17 cellular contexts compared by ENCODE assay signal in the genomic region with DNA sequence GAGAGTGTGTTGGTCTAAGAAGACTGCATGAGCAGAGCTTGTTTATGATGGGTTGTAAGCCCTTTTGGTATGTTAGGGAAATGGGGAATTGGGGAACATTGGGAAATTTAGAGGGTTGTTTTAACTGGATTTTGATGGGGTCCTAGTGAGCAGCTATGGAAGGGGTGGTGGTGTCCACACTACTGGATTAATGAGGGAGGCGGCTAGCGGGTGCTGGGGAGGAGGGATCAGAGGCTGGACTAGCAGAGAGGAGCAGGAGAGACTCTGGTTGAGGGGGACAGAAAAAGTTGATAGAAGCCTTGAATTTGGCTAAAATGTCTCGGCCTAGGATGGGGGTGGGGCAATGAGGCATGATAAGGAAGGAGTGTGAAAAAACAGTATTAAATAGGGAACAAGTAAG.
DNase-seq lines count a peak whose midpoint lies in the region; ATAC-seq and TF ChIP-seq lines count a peak whose summit lies in the region.
"Had no signal": no experiment of that assay in that cellular context is flagged by ENCODE, and none has a peak within 500 bp of the region (broad histone marks: within the 10 kb centered on the region; RNA-seq: fewer than 3 reads in every experiment).

No MANE protein-coding gene starts in this region.

- peak overlapping the region; percentile 61 for H3K4me2 ChIP-seq in BLaER1
- H3K4me2 ChIP-seq: A549 had no signal

- no peak overlapping the region for H3K4me3 ChIP-seq in BLaER1
- H3K4me3 ChIP-seq in WERI-Rb-1 (ENCODE audit: low read depth, low read length), result peak overlapping the region; percentile 14; the same call in 1 of the 2 replicates
- H3K4me3 ChIP-seq: A549 had no signal

- DNase-seq in NCI-H82 (lab: John Stamatoyannopoulos, UW) (peak; percentile 90), WERI-Rb-1 (peak; percentile 67), T-helper 17 cell (no peak)
- no peak for DNase-seq in stimulated activated CD8-positive, alpha-beta memory T cell treated with anti-CD3 and anti-CD28 coated beads, Interleukin-4, amount 100 ng/mL, for 48 hours
- DNase-seq: AML-193; Caco-2; Calu3; CD4-positive, alpha-beta T cell; CD8-positive, alpha-beta T cell; DMS79 treated with DMSO at 0.1 percent for 48 hours; GF-D8 had no signal

- H3K27me3 ChIP-seq in BLaER1 (no peaks in the 10 kb centered on the region), WERI-Rb-1 (ENCODE audit: insufficient read depth, low read depth, severe bottlenecking) (no peaks in the 10 kb centered on the region)

- no peaks in the 10 kb centered on the region for H4K20me1 ChIP-seq in BLaER1

- H3K27ac ChIP-seq in BLaER1 (no peak overlapping the region), WERI-Rb-1 (peak overlapping the region; percentile 89)
- H3K27ac ChIP-seq: 22Rv1, A549, C4-2B had no signal

- ATAC-seq in GM19324 (IDR thresholded peaks at IDR 0.05; ENCODE audit: low FRiP score, unreplicated experiment) (no peak), T-helper 17 cell (no peak)
- ATAC-seq: A549; CD8-positive, alpha-beta T cell had no signal

- H3K36me3 Mint-ChIP-seq in T-helper 17 cell (ENCODE audit: low read depth), result peaks cover 2% of the 10 kb centered on the region

- no peaks in the 10 kb centered on the region for H3K27me3 Mint-ChIP-seq in T-helper 17 cell
- H3K27me3 Mint-ChIP-seq: B cell; CD4-positive, alpha-beta T cell had no signal

- H3K9me3 ChIP-seq in BLaER1, result peaks cover 1% of the 10 kb centered on the region; the same call in 1 of the 2 replicates
- H3K9me3 ChIP-seq in WERI-Rb-1 (ENCODE audit: severe bottlenecking), result no peaks in the 10 kb centered on the region
- peaks cover 4% of the 10 kb centered on the region for H3K9me3 ChIP-seq in T-helper 17 cell (ENCODE audit: control insufficient read depth, low read length, poor library complexity, severe bottlenecking)
- H3K9me3 ChIP-seq: Caco-2 had no signal

- no peak overlapping the region for H3K27ac Mint-ChIP-seq in T-helper 17 cell
- H3K27ac Mint-ChIP-seq: B cell; CD4-positive, alpha-beta T cell; CD8-positive, alpha-beta T cell had no signal

- H3K4me3 Mint-ChIP-seq in T-helper 17 cell, result no peak overlapping the region
- H3K4me3 Mint-ChIP-seq: B cell; CD4-positive, alpha-beta T cell; CD8-positive, alpha-beta T cell had no signal

- H3K9ac ChIP-seq in BLaER1, result no peak overlapping the region

- H3K36me3 ChIP-seq in BLaER1 (0 out of 2 replicates have a peak, but pooled peaks cover 6% of the 10 kb centered on the region), WERI-Rb-1 (no peaks in the 10 kb centered on the region)

- TF ChIP-seq CTCF in WERI-Rb-1 (IDR thresholded peaks at IDR 0.05; ENCODE audit: low read depth, low read length), result no peak

- peaks cover 31% of the 10 kb centered on the region for H3K4me1 ChIP-seq in BLaER1
- H3K4me1 ChIP-seq: A549, Caco-2 had no signal

- H3K4me1 Mint-ChIP-seq in T-helper 17 cell, result no peaks in the 10 kb centered on the region
- H3K4me1 Mint-ChIP-seq: B cell had no signal

Comparison
In these comparisons a context has a peak if more than half of its experiments do, and no peak if none do; other contexts are left out.
1. DNase-seq: peak in NCI-H82 (single experiment) and WERI-Rb-1 (single experiment); none in stimulated activated CD8-positive, alpha-beta memory T cell treated with anti-CD3 and anti-CD28 coated beads, Interleukin-4, amount 100 ng/mL, for 48 hours (single experiment) and T-helper 17 cell (0 of 3).